Comparison of ENCODE assay signal across 1 cellular context in the genomic region with DNA sequence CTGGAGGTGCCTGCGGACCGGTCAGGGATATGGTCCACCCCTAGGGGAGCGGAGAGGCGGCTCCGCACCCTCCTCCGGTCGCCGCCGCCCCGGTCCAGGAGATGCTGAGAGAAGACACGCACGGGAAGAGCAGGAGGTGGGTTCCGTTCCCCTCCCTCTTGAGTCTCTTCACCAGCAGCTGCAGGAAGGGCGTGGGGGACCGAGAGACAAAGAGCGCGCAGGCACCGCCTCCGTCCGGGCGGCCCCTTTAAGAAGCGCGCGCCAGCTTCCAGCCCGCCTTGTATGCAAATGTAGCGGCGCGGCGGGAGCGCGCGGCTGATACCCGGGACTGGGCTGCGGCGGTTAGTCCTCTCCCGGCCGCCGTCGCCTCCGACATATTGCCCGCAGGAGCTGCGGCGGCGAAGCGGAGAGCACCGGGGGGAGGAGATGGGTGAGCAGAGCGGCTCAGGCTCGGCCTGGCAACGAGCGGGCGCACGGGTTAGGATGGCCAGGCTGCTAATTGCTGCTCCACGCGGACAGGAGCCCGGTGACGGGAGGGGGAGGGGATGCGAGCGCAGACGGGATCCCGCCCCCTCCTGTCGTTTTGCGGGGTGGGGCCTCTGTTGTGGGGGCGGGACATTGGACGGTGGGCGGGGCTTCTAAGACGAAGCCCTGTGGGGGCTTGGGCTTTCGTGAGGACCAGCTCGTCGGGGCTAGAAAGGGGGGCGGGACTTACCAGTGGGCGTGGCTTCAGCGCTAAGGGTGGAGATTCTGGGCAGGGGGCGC.
TF ChIP-seq lines count a peak whose summit lies in the region.

Gene TMEM39B (plus strand): TSS at position 318 of the 765 bp plus-strand sequence. CDS start 109 bp downstream, at position 427.

TF ChIP-seq in GM12878, 131 proteins besides CTCF, POLR2A, EP300 and RAD21 (continued from another document and continues in another):
- TF ChIP-seq GATAD2B (conservative IDR thresholded peaks at IDR 0.05; ENCODE audit: low read depth) (peak; percentile 90), EZH2 (IDR thresholded peaks at IDR 0.05; ENCODE audit: borderline replicate concordance, control insufficient read depth, low read depth, low read length) (no peak), GABPA (IDR thresholded peaks at IDR 0.05; ENCODE audit: low read depth) (peak; percentile 54; the same call in 1 of the 2 replicates), MTA2 (IDR thresholded peaks at IDR 0.05; ENCODE audit: low read depth) (no peak), FOXK2 (IDR thresholded peaks at IDR 0.05) (no peak), BRCA1 (IDR thresholded peaks at IDR 0.05; ENCODE audit: low read depth, low read length) (no peak), PAX5 (IDR thresholded peaks at IDR 0.05; ENCODE audit: borderline replicate concordance, low read depth, low read length) (peak; percentile 61; the same call in 1 of the 2 replicates), STAT3 (IDR thresholded peaks at IDR 0.05; ENCODE audit: low read depth, low read length) (no peak), ZBTB40 (IDR thresholded peaks at IDR 0.05; ENCODE audit: borderline replicate concordance) (peak; percentile 66; the same call in 1 of the 2 replicates), SMAD1 (IDR thresholded peaks at IDR 0.05; ENCODE audit: low read depth, partially characterized antibody) (no peak), MYC (IDR thresholded peaks at IDR 0.05; ENCODE audit: insufficient read depth, insufficient read length, insufficient replicate concordance, low read length, severe bottlenecking) (peak; percentile 42), CBFB (IDR thresholded peaks at IDR 0.05; ENCODE audit: low read depth) (peak; percentile 77), RCOR1 (conservative IDR thresholded peaks at IDR 0.05; ENCODE audit: low read depth, low read length) (peak; percentile 59; the same call in 1 of the 2 replicates), TCF12 (IDR thresholded peaks at IDR 0.05; ENCODE audit: low read depth, low read length) (0 out of 2 replicates have a peak, but pooled peaks have one; percentile 48), NBN (IDR thresholded peaks at IDR 0.05) (peak; percentile 95), IKZF2 (IDR thresholded peaks at IDR 0.05) (no peak; a peak in 1 of 4 replicates), EGR1 (IDR thresholded peaks at IDR 0.05; ENCODE audit: borderline replicate concordance in 1 of 2, low read depth in 2 of 2, low read length in 2 of 2) (peak in 1 of 2 experiments; percentile 74; a peak in 2 of 3 replicates), RELA (IDR thresholded peaks at IDR 0.05; ENCODE audit: borderline replicate concordance, partially characterized antibody) (peak; percentile 54), ZBED1 (IDR thresholded peaks at IDR 0.05; ENCODE audit: borderline replicate concordance) (no peak), ATF7 (IDR thresholded peaks at IDR 0.05; ENCODE audit: low read depth) (no peak), ZNF384 (IDR thresholded peaks at IDR 0.05; ENCODE audit: borderline replicate concordance, low read depth, low read length) (no peak), DPF2 (IDR thresholded peaks at IDR 0.05) (peak; percentile 55; the same call in 1 of the 2 replicates), ZNF274 (IDR thresholded peaks at IDR 0.05; ENCODE audit: insufficient read depth, insufficient read length) (no peak), ZBTB4 (CRISPR knock-in tag; IDR thresholded peaks at IDR 0.05) (no peak), RUNX3 (IDR thresholded peaks at IDR 0.05; ENCODE audit: low read length) (peak; percentile 82), E4F1 (IDR thresholded peaks at IDR 0.05; ENCODE audit: borderline replicate concordance, partially characterized antibody) (peak; percentile 19), MTA3 (IDR thresholded peaks at IDR 0.05; ENCODE audit: borderline replicate concordance, low read length) (no peak), CHD1 (IDR thresholded peaks at IDR 0.05; ENCODE audit: low read depth, low read length) (no peak), NFIC (IDR thresholded peaks at IDR 0.05; ENCODE audit: low read depth, low read length) (no peak)
- TF ChIP-seq, protein P1, sequence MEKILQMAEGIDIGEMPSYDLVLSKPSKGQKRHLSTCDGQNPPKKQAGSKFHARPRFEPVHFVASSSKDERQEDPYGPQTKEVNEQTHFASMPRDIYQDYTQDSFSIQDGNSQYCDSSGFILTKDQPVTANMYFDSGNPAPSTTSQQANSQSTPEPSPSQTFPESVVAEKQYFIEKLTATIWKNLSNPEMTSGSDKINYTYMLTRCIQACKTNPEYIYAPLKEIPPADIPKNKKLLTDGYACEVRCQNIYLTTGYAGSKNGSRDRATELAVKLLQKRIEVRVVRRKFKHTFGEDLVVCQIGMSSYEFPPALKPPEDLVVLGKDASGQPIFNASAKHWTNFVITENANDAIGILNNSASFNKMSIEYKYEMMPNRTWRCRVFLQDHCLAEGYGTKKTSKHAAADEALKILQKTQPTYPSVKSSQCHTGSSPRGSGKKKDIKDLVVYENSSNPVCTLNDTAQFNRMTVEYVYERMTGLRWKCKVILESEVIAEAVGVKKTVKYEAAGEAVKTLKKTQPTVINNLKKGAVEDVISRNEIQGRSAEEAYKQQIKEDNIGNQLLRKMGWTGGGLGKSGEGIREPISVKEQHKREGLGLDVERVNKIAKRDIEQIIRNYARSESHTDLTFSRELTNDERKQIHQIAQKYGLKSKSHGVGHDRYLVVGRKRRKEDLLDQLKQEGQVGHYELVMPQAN (conservative IDR thresholded peaks at IDR 0.05): no peak; the same call in 1 of the 2 replicates
- TF ChIP-seq, protein P2, sequence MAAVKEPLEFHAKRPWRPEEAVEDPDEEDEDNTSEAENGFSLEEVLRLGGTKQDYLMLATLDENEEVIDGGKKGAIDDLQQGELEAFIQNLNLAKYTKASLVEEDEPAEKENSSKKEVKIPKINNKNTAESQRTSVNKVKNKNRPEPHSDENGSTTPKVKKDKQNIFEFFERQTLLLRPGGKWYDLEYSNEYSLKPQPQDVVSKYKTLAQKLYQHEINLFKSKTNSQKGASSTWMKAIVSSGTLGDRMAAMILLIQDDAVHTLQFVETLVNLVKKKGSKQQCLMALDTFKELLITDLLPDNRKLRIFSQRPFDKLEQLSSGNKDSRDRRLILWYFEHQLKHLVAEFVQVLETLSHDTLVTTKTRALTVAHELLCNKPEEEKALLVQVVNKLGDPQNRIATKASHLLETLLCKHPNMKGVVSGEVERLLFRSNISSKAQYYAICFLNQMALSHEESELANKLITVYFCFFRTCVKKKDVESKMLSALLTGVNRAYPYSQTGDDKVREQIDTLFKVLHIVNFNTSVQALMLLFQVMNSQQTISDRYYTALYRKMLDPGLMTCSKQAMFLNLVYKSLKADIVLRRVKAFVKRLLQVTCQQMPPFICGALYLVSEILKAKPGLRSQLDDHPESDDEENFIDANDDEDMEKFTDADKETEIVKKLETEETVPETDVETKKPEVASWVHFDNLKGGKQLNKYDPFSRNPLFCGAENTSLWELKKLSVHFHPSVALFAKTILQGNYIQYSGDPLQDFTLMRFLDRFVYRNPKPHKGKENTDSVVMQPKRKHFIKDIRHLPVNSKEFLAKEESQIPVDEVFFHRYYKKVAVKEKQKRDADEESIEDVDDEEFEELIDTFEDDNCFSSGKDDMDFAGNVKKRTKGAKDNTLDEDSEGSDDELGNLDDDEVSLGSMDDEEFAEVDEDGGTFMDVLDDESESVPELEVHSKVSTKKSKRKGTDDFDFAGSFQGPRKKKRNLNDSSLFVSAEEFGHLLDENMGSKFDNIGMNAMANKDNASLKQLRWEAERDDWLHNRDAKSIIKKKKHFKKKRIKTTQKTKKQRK (IDR thresholded peaks at IDR 0.05; ENCODE audit: low read depth, low read length): no peak
- TF ChIP-seq, protein P3, sequence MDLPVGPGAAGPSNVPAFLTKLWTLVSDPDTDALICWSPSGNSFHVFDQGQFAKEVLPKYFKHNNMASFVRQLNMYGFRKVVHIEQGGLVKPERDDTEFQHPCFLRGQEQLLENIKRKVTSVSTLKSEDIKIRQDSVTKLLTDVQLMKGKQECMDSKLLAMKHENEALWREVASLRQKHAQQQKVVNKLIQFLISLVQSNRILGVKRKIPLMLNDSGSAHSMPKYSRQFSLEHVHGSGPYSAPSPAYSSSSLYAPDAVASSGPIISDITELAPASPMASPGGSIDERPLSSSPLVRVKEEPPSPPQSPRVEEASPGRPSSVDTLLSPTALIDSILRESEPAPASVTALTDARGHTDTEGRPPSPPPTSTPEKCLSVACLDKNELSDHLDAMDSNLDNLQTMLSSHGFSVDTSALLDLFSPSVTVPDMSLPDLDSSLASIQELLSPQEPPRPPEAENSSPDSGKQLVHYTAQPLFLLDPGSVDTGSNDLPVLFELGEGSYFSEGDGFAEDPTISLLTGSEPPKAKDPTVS (IDR thresholded peaks at IDR 0.05; ENCODE audit: low read depth, low read length): no peak
- TF ChIP-seq, protein P4, sequence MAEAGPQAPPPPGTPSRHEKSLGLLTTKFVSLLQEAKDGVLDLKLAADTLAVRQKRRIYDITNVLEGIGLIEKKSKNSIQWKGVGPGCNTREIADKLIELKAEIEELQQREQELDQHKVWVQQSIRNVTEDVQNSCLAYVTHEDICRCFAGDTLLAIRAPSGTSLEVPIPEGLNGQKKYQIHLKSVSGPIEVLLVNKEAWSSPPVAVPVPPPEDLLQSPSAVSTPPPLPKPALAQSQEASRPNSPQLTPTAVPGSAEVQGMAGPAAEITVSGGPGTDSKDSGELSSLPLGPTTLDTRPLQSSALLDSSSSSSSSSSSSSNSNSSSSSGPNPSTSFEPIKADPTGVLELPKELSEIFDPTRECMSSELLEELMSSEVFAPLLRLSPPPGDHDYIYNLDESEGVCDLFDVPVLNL (IDR thresholded peaks at IDR 0.05; ENCODE audit: low read depth, low read length): 0 out of 2 replicates have a peak, but pooled peaks have one; percentile 43
